Comparison of ENCODE assay signal across 31 cellular contexts in the genomic region with DNA sequence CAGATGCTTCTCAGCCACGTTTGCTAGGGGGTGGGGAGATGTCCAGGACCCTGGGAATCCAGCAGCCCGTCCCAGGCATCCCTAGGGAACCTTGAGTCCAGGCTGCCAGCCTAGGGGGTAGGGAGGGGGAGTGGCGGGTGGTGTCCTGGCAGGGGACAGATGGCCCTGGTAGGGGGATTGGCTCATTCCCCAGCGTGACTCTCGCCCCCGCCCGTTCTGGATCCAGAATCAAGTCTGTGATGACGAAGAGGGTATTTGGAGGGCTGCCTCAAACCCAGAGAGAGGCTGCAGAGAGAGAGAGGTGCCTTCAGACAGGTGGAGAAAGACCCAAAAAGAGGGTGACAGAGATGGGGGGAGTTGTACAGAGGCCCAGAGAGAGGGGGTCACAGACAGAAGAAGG. TPM values are rescaled to one million over a fixed set of nuclear protein-coding genes. Genes with fewer than 3 reads are reported as not detected.
DNase-seq lines count a peak whose midpoint lies in the region; ATAC-seq and TF ChIP-seq lines count a peak whose summit lies in the region.
"Had no signal": no experiment of that assay in that cellular context is flagged by ENCODE, and none has a peak within 500 bp of the region (broad histone marks: within the 10 kb centered on the region; RNA-seq: fewer than 3 reads in every experiment).

No MANE protein-coding gene starts in this region.

- BruUV-seq in PC-9 (replicated peaks; lab: Mats Ljungman, UMichigan) = no TSS peak

- CTCF ChIA-PET in PC-9 (lab: Charles Lee) = no interaction called here

- H3K36me3 ChIP-seq in WERI-Rb-1 = peaks cover 44% of the 10 kb centered on the region
- H3K36me3 ChIP-seq in iPS-15b (ENCODE audit: control insufficient read depth, insufficient read depth, low read length) = no peaks in the 10 kb centered on the region
- no peaks in the 10 kb centered on the region for H3K36me3 ChIP-seq in PC-9 (ENCODE audit: low read depth)
- H3K36me3 ChIP-seq: BLaER1 treated with 17β-estradiol and CSF1 and Interleukin-3, amounts not matched to agents 10 nM and 100 nM; brain microvascular endothelial cell; ovary; transverse colon had no signal

- POLR2A ChIA-PET in PC-9 (lab: Charles Lee; ENCODE audit: unreplicated experiment) = no interaction called here

- peak; percentile 83 for DNase-seq in DMS 273 (lab: John Stamatoyannopoulos, UW; ENCODE audit: unreplicated experiment)
- DNase-seq in NCI-H1694 treated with DMSO at 0.1 percent for 48 hours (lab: John Stamatoyannopoulos, UW) = peak; percentile 60
- DNase-seq in WERI-Rb-1 = peak; percentile 95
- DNase-seq in activated CD4-positive, CD25-positive, alpha-beta regulatory T cell (lab: John Stamatoyannopoulos, UW) = no peak
- DNase-seq in PC-9 = no peak
- no peak for DNase-seq in NCI-H1105 (lab: John Stamatoyannopoulos, UW)
- DNase-seq: activated B cell treated with CpG ODN at 0.5 μM for 24 hours; activated CD4-positive, alpha-beta T cell treated with anti-CD3 and anti-CD28 coated beads, Interleukin-2, amount 50 U/mL, for 4 hours; activated naive CD4-positive, alpha-beta T cell treated with anti-CD3 and anti-CD28 coated beads for 36 hours; brain microvascular endothelial cell; hippocampal formation; immature natural killer cell; IMR-90; left colon; mammary epithelial cell; NCI-H1048; NCI-H187; NCI-H748 treated with DMSO at 0.1 percent for 48 hours; ovary; transverse colon had no signal

- H3K9me2 ChIP-seq in PC-9 (ENCODE audit: insufficient read depth) = no peaks in the 10 kb centered on the region

- TF ChIP-seq CTCF in WERI-Rb-1 (IDR thresholded peaks at IDR 0.05; ENCODE audit: low read depth, low read length) = no peak
- TF ChIP-seq CTCF in PC-9 (conservative IDR thresholded peaks at IDR 0.05) = no peak

- H3K9me3 ChIP-seq in WERI-Rb-1 (ENCODE audit: severe bottlenecking) (no peaks in the 10 kb centered on the region), iPS-15b (ENCODE audit: control insufficient read depth, insufficient read depth, low read length) (no peaks in the 10 kb centered on the region), PC-9 (ENCODE audit: insufficient read depth, low read depth) (no peaks in the 10 kb centered on the region)
- H3K9me3 ChIP-seq: ovary, transverse colon had no signal

- no peak overlapping the region for H2AFZ ChIP-seq in PC-9

- H3K9ac ChIP-seq in iPS-15b (ENCODE audit: low read depth, low read length) = no peak overlapping the region
- H3K9ac ChIP-seq: BLaER1 treated with 17β-estradiol and CSF1 and Interleukin-3, amounts not matched to agents 10 nM and 100 nM had no signal

- ATAC-seq in GM19455 (IDR thresholded peaks at IDR 0.05; ENCODE audit: unreplicated experiment) = no peak
- ATAC-seq: left colon; natural killer cell treated with Interleukin-12 subunit alpha and Interleukin-12 subunit beta and Interleukin-15 and Interleukin-18, amount 100 ng/mL, for 72 hours; stimulated activated memory B cell treated with anti-CD40 and anti-IgM and Interleukin-4, amounts not matched to agents 10 μg/mL and 1 μg/mL and 100 μg/mL, for 72 hours had no signal

- no peak overlapping the region for H3K4me2 ChIP-seq in PC-9
- H3K4me2 ChIP-seq: BLaER1 treated with 17β-estradiol and CSF1 and Interleukin-3, amounts not matched to agents 10 nM and 100 nM had no signal

- H3K4me3 ChIP-seq in WERI-Rb-1 (ENCODE audit: low read depth, low read length) (peak overlapping the region; percentile 97), iPS-15b (ENCODE audit: low read depth, low read length) (peak overlapping the region; percentile 56), PC-9 (no peak overlapping the region)
- H3K4me3 ChIP-seq: BLaER1 treated with 17β-estradiol and CSF1 and Interleukin-3, amounts not matched to agents 10 nM and 100 nM; ovary; transverse colon had no signal

- H3K4me1 ChIP-seq in iPS-15b (ENCODE audit: control insufficient read depth, insufficient read depth, low read length) (peaks cover 2% of the 10 kb centered on the region), PC-9 (replicated peaks; ENCODE audit: insufficient read depth) (0 out of 2 replicates have a peak, but pooled peaks cover under 1% of the 10 kb centered on the region)

- no peaks in the 10 kb centered on the region for H3K79me2 ChIP-seq in PC-9 (ENCODE audit: low read depth)

- intact Hi-C loops in PC-9 (cut with micrococcal nuclease; ENCODE audit: unreplicated experiment) = no loop called here

- no peaks in the 10 kb centered on the region for H3K27me3 ChIP-seq in WERI-Rb-1 (ENCODE audit: insufficient read depth, low read depth, severe bottlenecking)
- H3K27me3 ChIP-seq in iPS-15b (ENCODE audit: control insufficient read depth, insufficient read depth, low read length) = peaks cover 85% of the 10 kb centered on the region
- H3K27me3 ChIP-seq in PC-9 (ENCODE audit: insufficient read depth, low read depth) = peaks cover 43% of the 10 kb centered on the region

- peaks cover 20% of the 10 kb centered on the region for H3F3A ChIP-seq in PC-9 (ENCODE audit: insufficient read depth, low read depth)

- no peaks in the 10 kb centered on the region for H4K20me1 ChIP-seq in PC-9 (ENCODE audit: insufficient read depth)

- H3K27ac ChIP-seq in WERI-Rb-1 = peak overlapping the region; percentile 84
- H3K27ac ChIP-seq in PC-9 = no peak overlapping the region
- H3K27ac ChIP-seq: BLaER1 treated with 17β-estradiol and CSF1 and Interleukin-3, amounts not matched to agents 10 nM and 100 nM; brain microvascular endothelial cell; ovary; transverse colon had no signal

RNA-seq across cellular contexts. Expression of gene SLC17A7, which starts 4.1 kb away (rescaled TPM):
- 0.68 and 0.70 TPM in 2 replicates for total RNA-seq in PC-9 (2021)
- total RNA-seq: IMR-90; natural killer cell treated with Interleukin-12 subunit alpha and Interleukin-12 subunit beta and Interleukin-15 and Interleukin-18, amount 100 ng/mL, for 72 hours had no signal

RNA-seq across cellular contexts. Expression of gene GFY, which starts 12.0 kb away (rescaled TPM):
- total RNA-seq in PC-9 (2021) = not detected in 2 replicates
- total RNA-seq: activated B cell treated with CpG ODN at 0.5 μM for 24 hours; activated naive CD4-positive, alpha-beta T cell treated with anti-CD3 and anti-CD28 coated beads for 36 hours; chondrocyte; endothelial cell of umbilical vein; IMR-90; left colon; mammary epithelial cell; mucosa of gallbladder; natural killer cell treated with Interleukin-12 subunit alpha and Interleukin-12 subunit beta and Interleukin-15 and Interleukin-18, amount 100 ng/mL, for 72 hours; ovary; renal cortical epithelial cell; skeletal muscle tissue; subcutaneous adipose tissue; transverse colon had no signal

RNA-seq across cellular contexts. Expression of gene PTH2, which starts 14.0 kb away (rescaled TPM):
- not detected in 2 replicates for total RNA-seq in PC-9 (2021)
- total RNA-seq: activated B cell treated with CpG ODN at 0.5 μM for 24 hours; activated naive CD4-positive, alpha-beta T cell treated with anti-CD3 and anti-CD28 coated beads for 36 hours; chondrocyte; endothelial cell of umbilical vein; IMR-90; left colon; mammary epithelial cell; mucosa of gallbladder; natural killer cell treated with Interleukin-12 subunit alpha and Interleukin-12 subunit beta and Interleukin-15 and Interleukin-18, amount 100 ng/mL, for 72 hours; ovary; renal cortical epithelial cell; skeletal muscle tissue; subcutaneous adipose tissue; transverse colon had no signal

RNA-seq across cellular contexts. Expression of gene PIH1D1, which starts 14.4 kb away (rescaled TPM):
- total RNA-seq in PC-9 (2021) = 156 and 184 TPM in 2 replicates

RNA-seq across cellular contexts. Expression of gene ALDH16A1, which starts 15.8 kb away (rescaled TPM):
- total RNA-seq in PC-9 (2021) = 40.9 and 66.8 TPM in 2 replicates

Comparison
In these comparisons a context has a peak if more than half of its experiments do, and no peak if none do; other contexts are left out.
1. DNase-seq: peak in DMS 273 (single experiment), NCI-H1694 treated with DMSO at 0.1 percent for 48 hours (single experiment) and WERI-Rb-1 (single experiment); none in activated CD4-positive, CD25-positive, alpha-beta regulatory T cell (0 of 4), PC-9 (0 of 2) and NCI-H1105 (single experiment).